Comparison of ENCODE assay signal across 18 cellular contexts in the genomic region with DNA sequence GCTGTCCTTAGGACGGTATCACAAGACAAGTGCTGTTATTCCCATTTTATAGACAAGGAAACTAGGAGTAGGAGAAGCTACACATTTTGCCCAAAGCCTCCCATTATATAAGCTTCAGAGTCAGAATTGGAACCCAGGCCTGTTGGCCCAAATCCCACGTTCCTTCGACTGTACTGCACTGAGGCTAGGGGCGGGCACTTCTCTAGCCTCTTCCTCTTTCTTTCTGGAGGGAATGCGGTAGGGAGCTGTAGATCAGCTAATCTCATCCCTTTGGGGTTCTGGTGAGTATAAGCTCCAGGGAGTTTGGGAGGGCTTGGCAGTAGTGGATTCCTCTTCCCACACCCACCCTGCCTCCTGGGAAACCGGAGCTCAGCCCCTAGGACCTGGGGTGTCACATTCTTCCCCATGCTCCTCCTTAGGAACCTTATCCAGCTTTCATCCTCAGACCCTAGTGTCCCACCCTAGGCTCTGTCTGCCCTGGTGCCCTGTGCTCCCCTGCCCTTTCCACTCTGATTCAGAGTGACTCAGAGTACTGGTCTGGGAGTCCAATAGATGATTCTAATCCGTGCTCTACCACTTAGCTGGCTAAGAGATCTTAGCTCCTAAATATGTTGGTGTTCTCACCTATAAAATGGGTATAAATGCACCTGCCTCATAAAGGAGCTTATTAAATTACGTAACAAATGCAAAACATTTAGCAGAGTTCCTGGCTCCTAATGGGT. TPM values are rescaled to one million over a fixed set of nuclear protein-coding genes. Genes with fewer than 3 reads are reported as not detected.
"Had no signal": no experiment of that assay in that cellular context is flagged by ENCODE, and none has a peak within 500 bp of the region (broad histone marks: within the 10 kb centered on the region; RNA-seq: fewer than 3 reads in every experiment).

No MANE protein-coding gene starts in this region.

- DNase-seq: activated B cell treated with CpG ODN at 0.5 μM for 24 hours; activated CD8-positive, alpha-beta memory T cell treated with anti-CD3 and anti-CD28 coated beads, Interleukin-2, amount 10 ng/mL, durations not matched to agents 7 days and 5 days; activated gamma-delta T cell; activated T-cell treated with anti-CD3 and anti-CD28 coated beads, Interleukin-2, amount 50 U/mL, for 4 hours; colonic mucosa; hypothalamus; kidney glomerular epithelial cell; naive thymus-derived CD4-positive, alpha-beta T cell; stimulated activated CD4-positive, alpha-beta T cell treated with anti-CD3 and anti-CD28 coated beads, Interleukin-2, amount 100 ng/mL, for 24 hours; stimulated activated naive CD4-positive, alpha-beta T cell; T-cell; upper lobe of left lung had no signal

- H3K27me3 Mint-ChIP-seq: activated naive CD8-positive, alpha-beta T cell had no signal

- H3K4me3 Mint-ChIP-seq: activated B cell treated with CpG ODN at 0.5 μM for 24 hours; activated CD8-positive, alpha-beta memory T cell treated with anti-CD3 and anti-CD28 coated beads, Interleukin-2, amount 10 ng/mL, durations not matched to agents 7 days and 5 days; activated naive CD8-positive, alpha-beta T cell; activated T-cell treated with anti-CD3 and anti-CD28 coated beads, Interleukin-2, amount 50 U/mL, for 4 hours; naive thymus-derived CD4-positive, alpha-beta T cell; T-cell had no signal

- H3K27ac ChIP-seq: colonic mucosa had no signal

- H3K4me3 ChIP-seq: colonic mucosa, gastroesophageal sphincter, lung, upper lobe of left lung had no signal

- H3K4me1 Mint-ChIP-seq: activated B cell treated with CpG ODN at 0.5 μM for 24 hours; activated CD8-positive, alpha-beta memory T cell treated with anti-CD3 and anti-CD28 coated beads, Interleukin-2, amount 10 ng/mL, durations not matched to agents 7 days and 5 days had no signal

- H3K27ac Mint-ChIP-seq: activated B cell treated with CpG ODN at 0.5 μM for 24 hours; activated CD8-positive, alpha-beta memory T cell treated with anti-CD3 and anti-CD28 coated beads, Interleukin-2, amount 10 ng/mL, durations not matched to agents 7 days and 5 days; activated naive CD8-positive, alpha-beta T cell; naive thymus-derived CD4-positive, alpha-beta T cell; T-cell had no signal

- H3K36me3 Mint-ChIP-seq: activated CD8-positive, alpha-beta memory T cell treated with anti-CD3 and anti-CD28 coated beads, Interleukin-2, amount 10 ng/mL, durations not matched to agents 7 days and 5 days; activated naive CD8-positive, alpha-beta T cell; naive thymus-derived CD4-positive, alpha-beta T cell; T-cell had no signal

- H3K27me3 ChIP-seq: colonic mucosa, gastroesophageal sphincter, upper lobe of left lung had no signal

- H3K36me3 ChIP-seq: colonic mucosa had no signal

- ATAC-seq: activated CD8-positive, alpha-beta memory T cell treated with anti-CD3 and anti-CD28 coated beads, Interleukin-2, amount 10 ng/mL, durations not matched to agents 7 days and 5 days; activated T-cell treated with anti-CD3 and anti-CD28 coated beads, Interleukin-2, amount 50 U/mL, for 4 hours; gastroesophageal sphincter; naive thymus-derived CD4-positive, alpha-beta T cell; T-cell had no signal

- H3K9me3 ChIP-seq: colonic mucosa, gastroesophageal sphincter, upper lobe of left lung had no signal

RNA-seq across cellular contexts. Expression of a gene that starts 42.7 kb away (rescaled TPM):
- total RNA-seq: activated B cell treated with CpG ODN at 0.5 μM for 24 hours; activated CD8-positive, alpha-beta memory T cell treated with anti-CD3 and anti-CD28 coated beads, Interleukin-2, amount 10 ng/mL, durations not matched to agents 7 days and 5 days; activated T-cell treated with anti-CD3 and anti-CD28 coated beads, Interleukin-2, amount 50 U/mL, for 4 hours; bronchial epithelial cell; gastroesophageal sphincter; mononuclear cell; naive thymus-derived CD4-positive, alpha-beta T cell; T-cell; temporal lobe had no signal
- polyA plus RNA-seq: naive thymus-derived CD4-positive, alpha-beta T cell had no signal
